ENCODE assay signal across 1 cellular context in the genomic region with DNA sequence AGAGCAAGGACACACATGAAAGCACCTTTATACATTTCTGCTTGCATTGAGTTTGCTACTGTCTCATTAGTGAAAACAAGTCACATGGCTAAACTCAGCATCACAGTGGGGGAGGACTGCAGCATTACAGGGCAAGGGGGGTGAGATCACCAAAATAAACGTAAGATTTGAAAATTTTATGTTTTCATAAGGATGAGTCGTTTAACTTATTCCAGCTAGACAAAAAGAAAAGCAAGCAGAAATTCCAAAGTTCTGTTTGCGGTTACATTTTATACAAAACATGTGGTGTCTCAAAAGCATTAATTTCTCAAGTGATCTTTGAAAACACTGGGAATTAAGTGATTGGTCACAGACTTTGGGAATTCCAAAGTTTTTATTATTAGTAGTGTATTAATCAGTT.
TF ChIP-seq lines count a peak whose summit lies in the region.

No MANE protein-coding gene starts in this region.

TF ChIP-seq in GM12891, 5 proteins besides CTCF, POLR2A, EP300 and RAD21:
- TF ChIP-seq TAF1 (IDR thresholded peaks at IDR 0.05; ENCODE audit: low read depth, low read length) (no peak), POLR2AphosphoS5 (IDR thresholded peaks at IDR 0.05; ENCODE audit: low read depth, low read length) (no peak), POU2F2 (IDR thresholded peaks at IDR 0.05; ENCODE audit: low read depth, low read length) (no peak), PAX5 (IDR thresholded peaks at IDR 0.05; ENCODE audit: insufficient read depth, low read length, severe bottlenecking) (no peak), SPI1 (IDR thresholded peaks at IDR 0.05; ENCODE audit: low read depth, low read length) (no peak)
